Comparison of ENCODE assay signal across 8 cellular contexts in genomic region chr4:176002007-176002623, GRCh38.
DNase-seq lines count a peak whose midpoint lies in the region; ATAC-seq, FAIRE-seq and TF ChIP-seq lines count a peak whose summit lies in the region.

No MANE protein-coding gene starts in this region.

- peak overlapping the region; percentile 83 for H3K4me3 ChIP-seq in ACC112 (ENCODE audit: low read depth, low read length)
- H3K4me3 ChIP-seq in endodermal cell (ENCODE audit: low read length) = peak overlapping the region; percentile 90
- peak overlapping the region; percentile 70 to 92 for H3K4me3 ChIP-seq in muscle layer of colon (ENCODE audit: low read depth in 1 of 2, low read length in 2 of 2)

- H3K27me3 Mint-ChIP-seq in endodermal cell (ENCODE audit: insufficient read depth) = peaks cover 23% of the 10 kb centered on the region

- H3K27me3 ChIP-seq in ACC112 (ENCODE audit: insufficient read depth, low read length) = peaks cover 67% of the 10 kb centered on the region
- peaks cover 13% of the 10 kb centered on the region for H3K27me3 ChIP-seq in endodermal cell (ENCODE audit: control insufficient read depth, insufficient read depth, low read length, poor library complexity, severe bottlenecking)
- no peaks in the 10 kb centered on the region for H3K27me3 ChIP-seq in muscle layer of colon (ENCODE audit: control insufficient read depth in 1 of 2, insufficient read depth in 2 of 2, low read length in 2 of 2)

- peak overlapping the region; percentile 77 for H3K4me3 Mint-ChIP-seq in endodermal cell

- TF ChIP-seq POLR2A in GM12892 (IDR thresholded peaks at IDR 0.05; ENCODE audit: low read depth, low read length) (no peak), Raji (IDR thresholded peaks at IDR 0.05; ENCODE audit: insufficient read depth, low read depth, low read length) (peak; percentile 42; the same call in 1 of the 2 replicates)

- H3K27ac ChIP-seq in ACC112 (ENCODE audit: low read depth, low read length) (no peak overlapping the region), endodermal cell (ENCODE audit: low read depth, low read length) (no peak overlapping the region), muscle layer of colon (ENCODE audit: low read depth, low read length) (peak overlapping the region; percentile 95)

- 0% methylated on average over 16 to 44 of the region's 44 CpGs for WGBS in endodermal cell (ENCODE audit: insufficient coverage in 1 of 2, insufficient read length in 1 of 2), 2 experiments

- peak; percentile 51 for ATAC-seq in HG02973 (IDR thresholded peaks at IDR 0.05; ENCODE audit: unreplicated experiment)

- H3K9me3 ChIP-seq in endodermal cell (ENCODE audit: control insufficient read depth, low read length) (no peaks in the 10 kb centered on the region), muscle layer of colon (ENCODE audit: low read length) (no peaks in the 10 kb centered on the region)

- no peak for TF ChIP-seq CTCF in endodermal cell (conservative IDR thresholded peaks at IDR 0.05)

- H3K4me1 ChIP-seq in ACC112 (ENCODE audit: control insufficient read depth, insufficient read depth, low read length, unreplicated experiment) = peaks cover 5% of the 10 kb centered on the region
- H3K4me1 ChIP-seq in endodermal cell (ENCODE audit: control insufficient read depth, insufficient read depth, low read length) = no peaks in the 10 kb centered on the region
- H3K4me1 ChIP-seq in muscle layer of colon (ENCODE audit: insufficient read depth, low read length) = peaks cover 13% of the 10 kb centered on the region

- no peak for FAIRE-seq in GM12892 (lab: Jason Lieb, UNC)

- H3K27ac Mint-ChIP-seq in endodermal cell = no peak overlapping the region

- no peaks in the 10 kb centered on the region for H3K36me3 Mint-ChIP-seq in endodermal cell (ENCODE audit: low read depth)

- H3K9ac ChIP-seq in endodermal cell (ENCODE audit: extremely low read depth, low read length, poor library complexity, severe bottlenecking) (peak overlapping the region; percentile 87), muscle layer of colon (ENCODE audit: low read length) (peak overlapping the region; percentile 66)

- DNase-seq in GM12892 (ENCODE audit: insufficient read length) (peak; percentile 27), endodermal cell (peak; percentile 90), pons (ENCODE audit: low spot score) (no peak), NCI-H1436 treated with DMSO at 0.1 percent for 48 hours (lab: John Stamatoyannopoulos, UW) (no peak)

- no peaks in the 10 kb centered on the region for H3K9me3 Mint-ChIP-seq in endodermal cell

- no peaks in the 10 kb centered on the region for H3K79me2 ChIP-seq in ACC112 (ENCODE audit: control insufficient read depth, insufficient read depth, low read length, unreplicated experiment)

- peaks cover 24% of the 10 kb centered on the region for H3K4me1 Mint-ChIP-seq in endodermal cell

- peak overlapping the region; percentile 77 for H2AFZ ChIP-seq in ACC112 (ENCODE audit: low read length, unreplicated experiment)

- no peaks in the 10 kb centered on the region for H3K36me3 ChIP-seq in ACC112 (ENCODE audit: insufficient read depth, low read length)
- H3K36me3 ChIP-seq in endodermal cell (ENCODE audit: control insufficient read depth, insufficient read depth, low read length) = no peaks in the 10 kb centered on the region
- H3K36me3 ChIP-seq in muscle layer of colon (ENCODE audit: insufficient read depth, low read length) = no peaks in the 10 kb centered on the region

Comparison
In these comparisons a context has a peak if more than half of its experiments do, and no peak if none do; other contexts are left out.
1. DNase-seq: peak in GM12892 (single experiment) and endodermal cell (single experiment); none in pons (single experiment) and NCI-H1436 treated with DMSO at 0.1 percent for 48 hours (single experiment).
2. Peak in every context shown above with its lines, with median percentiles within 50 percentile points of each other: H3K4me3 ChIP-seq.